Comparison of ENCODE assay signal across 14 cellular contexts in genomic region chr2:161165266-161165665, GRCh38. TPM values are rescaled to one million over a fixed set of nuclear protein-coding genes. Genes with fewer than 3 reads are reported as not detected.
A peak's percentile ranks its signal among the peaks of the same experiment; 100 is the strongest.
DNase-seq lines count a peak whose midpoint lies in the region; ATAC-seq, FAIRE-seq and TF ChIP-seq lines count a peak whose summit lies in the region.
"Had no signal": no experiment of that assay in that cellular context is flagged by ENCODE, and none has a peak within 500 bp of the region (broad histone marks: within the 10 kb centered on the region; RNA-seq: fewer than 3 reads in every experiment).

No MANE protein-coding gene starts in this region.

- H3K9me2 ChIP-seq in PC-9 (ENCODE audit: insufficient read depth): no peaks in the 10 kb centered on the region

- DNase-seq in HepG2 (ENCODE audit: low spot score) (no peak), right lobe of liver (no peak), hepatic stellate cell (ENCODE audit: low spot score) (peak; percentile 18), PC-9 (no peak), COLO668 (lab: John Stamatoyannopoulos, UW; ENCODE audit: unreplicated experiment) (no peak), endodermal cell (no peak)
- DNase-seq in activated CD8-positive, alpha-beta T cell treated with anti-CD3 and anti-CD28 coated beads for 36 hours: no peak
- DNase-seq: amygdala; MM.1S; stimulated activated CD4-positive, alpha-beta T cell treated with anti-CD3 and anti-CD28 coated beads, Interleukin-12 subunit alpha, Interleukin-12 subunit beta, amount 100 ng/mL, for 4 hours; stimulated activated naive CD4-positive, alpha-beta T cell treated with Interleukin-2 at 50 U/mL for 16 hours had no signal

- H3K4me1 ChIP-seq in HepG2 (ENCODE audit: insufficient read depth, low read length): peaks cover 84% of the 10 kb centered on the region
- H3K4me1 ChIP-seq in right lobe of liver: peaks cover 0 to 57% (median 14%) of the 10 kb centered on the region in 4 donors
- H3K4me1 ChIP-seq in PC-9 (replicated peaks; ENCODE audit: insufficient read depth): peaks cover 22% of the 10 kb centered on the region
- H3K4me1 ChIP-seq in endodermal cell (ENCODE audit: control insufficient read depth, insufficient read depth, low read length): peaks cover 8% of the 10 kb centered on the region

- H3K27me3 Mint-ChIP-seq in activated CD8-positive, alpha-beta T cell treated with anti-CD3 and anti-CD28 coated beads for 36 hours: no peaks in the 10 kb centered on the region
- no peaks in the 10 kb centered on the region for H3K27me3 Mint-ChIP-seq in endodermal cell (ENCODE audit: insufficient read depth)

- ATAC-seq in HepG2 (no peak), right lobe of liver (no peak), GM21423 (IDR thresholded peaks at IDR 0.05; ENCODE audit: unreplicated experiment) (no peak)
- ATAC-seq in activated CD8-positive, alpha-beta T cell treated with anti-CD3 and anti-CD28 coated beads for 36 hours: no peak

- H3K9ac ChIP-seq in HepG2 (ENCODE audit: insufficient read depth, low read depth, low read length): no peak overlapping the region
- no peak overlapping the region for H3K9ac ChIP-seq in endodermal cell (ENCODE audit: extremely low read depth, low read length, poor library complexity, severe bottlenecking)

- H3K36me3 ChIP-seq in HepG2 (replicated peaks in 1 of 2; ENCODE audit: control insufficient read depth in 1 of 2, insufficient read depth in 2 of 2, low read length in 2 of 2) (peaks cover 5 to 17% of the 10 kb centered on the region in 2 experiments; a peak in 4 of 5 replicates), right lobe of liver (peaks cover 0 to 13% (median 5%) of the 10 kb centered on the region in 4 donors), PC-9 (ENCODE audit: low read depth) (peaks cover 23% of the 10 kb centered on the region), endodermal cell (ENCODE audit: control insufficient read depth, insufficient read depth, low read length) (peaks cover 34% of the 10 kb centered on the region)

- H3K27ac Mint-ChIP-seq in activated CD8-positive, alpha-beta T cell treated with anti-CD3 and anti-CD28 coated beads for 36 hours: peak overlapping the region; percentile 60
- no peak overlapping the region for H3K27ac Mint-ChIP-seq in endodermal cell
- H3K27ac Mint-ChIP-seq: mesothelial cell of epicardium had no signal

- H3K4me3 Mint-ChIP-seq in activated CD8-positive, alpha-beta T cell treated with anti-CD3 and anti-CD28 coated beads for 36 hours: no peak overlapping the region
- no peak overlapping the region for H3K4me3 Mint-ChIP-seq in endodermal cell
- H3K4me3 Mint-ChIP-seq: mesothelial cell of epicardium had no signal

- H3K4me3 ChIP-seq in HepG2 (replicated peaks in 1 of 3; ENCODE audit: insufficient read depth in 1 of 3, low read depth in 2 of 3, low read length in 3 of 3) (no peak overlapping the region), right lobe of liver (no peak overlapping the region), PC-9 (no peak overlapping the region), endodermal cell (ENCODE audit: low read length) (no peak overlapping the region)

- TF ChIP-seq CTCF in HepG2 (CRISPR knock-in tag; IDR thresholded peaks at IDR 0.05) (no peak), right lobe of liver (IDR thresholded peaks at IDR 0.05) (no peak), PC-9 (conservative IDR thresholded peaks at IDR 0.05) (no peak), endodermal cell (conservative IDR thresholded peaks at IDR 0.05) (no peak)
- TF ChIP-seq CTCF in activated CD8-positive, alpha-beta T cell treated with anti-CD3 and anti-CD28 coated beads for 36 hours (IDR thresholded peaks at IDR 0.05): no peak

- POLR2A ChIA-PET in HepG2 (lab: Yijun Ruan, JAX): no interaction called here
- POLR2A ChIA-PET in activated CD8-positive, alpha-beta T cell treated with anti-CD3 and anti-CD28 coated beads for 36 hours (lab: Charles Lee): no interaction called here
- POLR2A ChIA-PET in PC-9 (lab: Charles Lee; ENCODE audit: unreplicated experiment): interaction anchor here (0.7 kb wide), 1 partner anchor 58 kb away, joined by 6 read pairs; no protein-coding TSS in a partner anchor

- peaks cover 5% of the 10 kb centered on the region; the same call in 1 of the 2 replicates for H3F3A ChIP-seq in PC-9 (ENCODE audit: insufficient read depth, low read depth)

- TF ChIP-seq POLR2A in HepG2 (IDR thresholded peaks at IDR 0.05; ENCODE audit: insufficient read depth in 1 of 2, low read depth in 2 of 2, low read length in 2 of 2) (peak in 1 of 2 experiments; percentile 32; a peak in 1 of 4 replicates), right lobe of liver (IDR thresholded peaks at IDR 0.05) (no peak)

- CTCF ChIA-PET in HepG2 (lab: Yijun Ruan, JAX; ENCODE audit: low intra/inter-chr PET ratio, low total read pairs): no interaction called here
- CTCF ChIA-PET in activated CD8-positive, alpha-beta T cell treated with anti-CD3 and anti-CD28 coated beads for 36 hours (lab: Charles Lee): interaction anchor here (1.2 kb wide), 1 partner anchor 29 kb away, joined by 3 read pairs; no protein-coding TSS in a partner anchor
- CTCF ChIA-PET in PC-9 (lab: Charles Lee): no interaction called here

- peaks cover 14% of the 10 kb centered on the region; the same call in 1 of the 2 replicates for H4K20me1 ChIP-seq in HepG2 (ENCODE audit: insufficient read depth, low read length)
- H4K20me1 ChIP-seq in PC-9 (ENCODE audit: insufficient read depth): peaks cover 2% of the 10 kb centered on the region; the same call in 1 of the 2 replicates

- H3K27me3 ChIP-seq in HepG2 (ENCODE audit: control insufficient read depth in 1 of 2, insufficient read depth in 2 of 2, low read length in 2 of 2) (peaks cover 0 to 5% of the 10 kb centered on the region in 2 experiments; a peak in 1 of 5 replicates), right lobe of liver (no peaks in the 10 kb centered on the region), PC-9 (ENCODE audit: insufficient read depth, low read depth) (no peaks in the 10 kb centered on the region), endodermal cell (ENCODE audit: control insufficient read depth, insufficient read depth, low read length, poor library complexity, severe bottlenecking) (no peaks in the 10 kb centered on the region)

- in situ Hi-C loops in HepG2 (cut with HindIII; ENCODE audit: extremely low pct_ligation_motif_present, low pct_unique_long_range_greater_than_20kb): no loop called here

- H3K9me3 ChIP-seq in HepG2 (ENCODE audit: low read length) (no peaks in the 10 kb centered on the region), right lobe of liver (no peaks in the 10 kb centered on the region), PC-9 (ENCODE audit: insufficient read depth, low read depth) (0 out of 2 replicates have a peak, but pooled peaks cover 2% of the 10 kb centered on the region), endodermal cell (ENCODE audit: control insufficient read depth, low read length) (no peaks in the 10 kb centered on the region)

- intact Hi-C loops in HepG2 (cut with micrococcal nuclease; ENCODE audit: unreplicated experiment): no loop called here
- intact Hi-C loops in right lobe of liver (cut with DNase I): no loop called here
- intact Hi-C loops in activated CD8-positive, alpha-beta T cell treated with anti-CD3 and anti-CD28 coated beads for 36 hours (cut with micrococcal nuclease): loop anchor here (5.0 to 10.0 kb wide), 2 partner anchors 88 to 790 kb away; no protein-coding TSS in a partner anchor
- intact Hi-C loops in PC-9 (cut with micrococcal nuclease; ENCODE audit: unreplicated experiment): no loop called here

- H3K4me2 ChIP-seq in HepG2 (ENCODE audit: low read depth, low read length) (no peak overlapping the region), PC-9 (no peak overlapping the region)

- peaks cover 78% of the 10 kb centered on the region for H3K4me1 Mint-ChIP-seq in activated CD8-positive, alpha-beta T cell treated with anti-CD3 and anti-CD28 coated beads for 36 hours (ENCODE audit: low read depth)
- peaks cover 27% of the 10 kb centered on the region for H3K4me1 Mint-ChIP-seq in endodermal cell

- no peak overlapping the region for H2AFZ ChIP-seq in HepG2 (ENCODE audit: low read length)
- no peak overlapping the region for H2AFZ ChIP-seq in PC-9

- H3K27ac ChIP-seq in HepG2 (ENCODE audit: extremely low read length, insufficient read depth, low read length): no peak overlapping the region
- H3K27ac ChIP-seq in right lobe of liver: no peak overlapping the region
- no peak overlapping the region for H3K27ac ChIP-seq in PC-9
- H3K27ac ChIP-seq in endodermal cell (ENCODE audit: low read depth, low read length): no peak overlapping the region
- H3K27ac ChIP-seq: VCaP had no signal

- TF ChIP-seq EP300 in HepG2 (IDR thresholded peaks at IDR 0.05; ENCODE audit: low read depth in 2 of 2, low read length in 2 of 2) (no peak), HepG2 (CRISPR knock-in tag; IDR thresholded peaks at IDR 0.05; ENCODE audit: borderline replicate concordance) (no peak)

- H3K36me3 Mint-ChIP-seq in activated CD8-positive, alpha-beta T cell treated with anti-CD3 and anti-CD28 coated beads for 36 hours (ENCODE audit: low read depth): peaks cover 70% of the 10 kb centered on the region
- H3K36me3 Mint-ChIP-seq in endodermal cell (ENCODE audit: low read depth): peaks cover 25% of the 10 kb centered on the region

- no peak for TF ChIP-seq RAD21 in HepG2 (CRISPR knock-in tag; IDR thresholded peaks at IDR 0.05)

- BruUV-seq in HepG2 (replicated peaks; lab: Mats Ljungman, UMichigan) (no TSS peak), PC-9 (replicated peaks; lab: Mats Ljungman, UMichigan) (no TSS peak)

- peaks cover 6% of the 10 kb centered on the region for H3K9me3 Mint-ChIP-seq in activated CD8-positive, alpha-beta T cell treated with anti-CD3 and anti-CD28 coated beads for 36 hours
- no peaks in the 10 kb centered on the region for H3K9me3 Mint-ChIP-seq in endodermal cell
- H3K9me3 Mint-ChIP-seq: mesothelial cell of epicardium had no signal

- no peak for FAIRE-seq in HepG2 (lab: Jason Lieb, UNC)

- H3K79me2 ChIP-seq in HepG2 (ENCODE audit: insufficient read depth, low read length) (peaks cover 71% of the 10 kb centered on the region), PC-9 (ENCODE audit: low read depth) (peaks cover 63% of the 10 kb centered on the region)

RNA-seq across cellular contexts. Expression of gene TANK, which starts 5.0 kb away (rescaled TPM):
- total RNA-seq in HepG2 (2016; rRNA removed; fragmentation: Illumina TruSeq; extraction: Trizol) (96.0 and 96.1 TPM in 2 replicates), right lobe of liver (10 to 100 TPM; 25.4 to 46.4 (median 36.0) TPM), PC-9 (2021) (31.3 and 46.1 TPM in 2 replicates), endodermal cell (10 to 100 TPM; 22.4 to 33.2 TPM)
- total RNA-seq in HepG2 (2016; cell fraction: cytosol; rRNA removed; fragmentation: Illumina TruSeq; extraction: Trizol; ENCODE audit: low read depth): 65.4 and 82.9 TPM in 2 replicates
- 99.7 and 101 TPM in 2 replicates for total RNA-seq in HepG2 (2016; cell fraction: insoluble cytoplasmic fraction; rRNA removed; fragmentation: Illumina TruSeq; extraction: Trizol)
- total RNA-seq in HepG2 (2016; cell fraction: membrane; rRNA removed; fragmentation: Illumina TruSeq; extraction: Trizol): 65.8 and 69.1 TPM in 2 replicates
- 205 and 214 TPM in 2 replicates for total RNA-seq in HepG2 (2016; cell fraction: nucleus; rRNA removed; fragmentation: Illumina TruSeq; extraction: Trizol)
- 66.9 and 67.0 TPM in 2 replicates for polyA plus RNA-seq in HepG2 (2011; rRNA removed)
- polyA plus RNA-seq in HepG2 (2011; cell fraction: cytosol; rRNA removed): 27.9 and 40.9 TPM in 2 replicates
- polyA plus RNA-seq in HepG2 (2011; cell fraction: nucleus; rRNA removed): 64.3 and 75.4 TPM in 2 replicates
- polyA plus RNA-seq in HepG2 (2012): 107 and 108 TPM in 2 replicates
- 45.0 and 56.0 TPM in 2 replicates for polyA plus RNA-seq in HepG2 (2016; cell fraction: cytosol; fragmentation: Illumina TruSeq; extraction: Trizol; ENCODE audit: low read depth)
- 87.1 and 87.7 TPM in 2 replicates for polyA plus RNA-seq in HepG2 (2016; cell fraction: insoluble cytoplasmic fraction; fragmentation: Illumina TruSeq; extraction: Trizol; ENCODE audit: low read depth)
- 48.7 and 59.8 TPM in 2 replicates for polyA plus RNA-seq in HepG2 (2016; cell fraction: membrane; fragmentation: Illumina TruSeq; extraction: Trizol; ENCODE audit: low read depth)
- polyA plus RNA-seq in HepG2 (2016; cell fraction: nucleus; fragmentation: Illumina TruSeq; extraction: Trizol; ENCODE audit: insufficient read depth, low read depth): 83.7 and 91.8 TPM in 2 replicates
- 8.0 and 20.2 TPM in 2 replicates for polyA minus RNA-seq in HepG2 (2011; rRNA and poly(A)+ RNA removed; ENCODE audit: low replicate concordance)
- 34.8 and 35.3 TPM in 2 replicates for polyA minus RNA-seq in HepG2 (2011; cell fraction: cytosol; rRNA and poly(A)+ RNA removed)
- 549 and 577 TPM in 2 replicates for polyA minus RNA-seq in HepG2 (2011; cell fraction: nucleus; rRNA and poly(A)+ RNA removed)
- total RNA-seq in activated CD8-positive, alpha-beta T cell treated with anti-CD3 and anti-CD28 coated beads for 36 hours: 10 to 100 TPM; 49.2 to 51.6 TPM
- polyA plus RNA-seq in endodermal cell (2013, experiment 1 of 2): 34.7 TPM
- polyA plus RNA-seq in endodermal cell (2013, experiment 2 of 2): 30.8 TPM
